Comparison of ENCODE assay signal across 7 cellular contexts in genomic region chr2:30145826-30146336, GRCh38. TPM values are rescaled to one million over a fixed set of nuclear protein-coding genes. Genes with fewer than 3 reads are reported as not detected.
DNase-seq lines count a peak whose midpoint lies in the region; ATAC-seq and TF ChIP-seq lines count a peak whose summit lies in the region.

No MANE protein-coding gene starts in this region.

- no peak overlapping the region for H3K27ac ChIP-seq in iPS-18a (ENCODE audit: low read length)

- no peaks in the 10 kb centered on the region for H3K9me3 Mint-ChIP-seq in activated T-helper 17 cell treated with anti-CD3 and anti-CD28 coated beads, Interleukin-2, amount 50 U/mL, for 72 hours
- H3K9me3 Mint-ChIP-seq in stimulated activated naive B cell treated with anti-CD40 and anti-IgM and Interleukin-4, amounts not matched to agents 10 μg/mL and 1 μg/mL and 100 μg/mL, for 72 hours: no peaks in the 10 kb centered on the region

- peak overlapping the region; percentile 99 for H3K27ac Mint-ChIP-seq in activated T-helper 17 cell treated with anti-CD3 and anti-CD28 coated beads, Interleukin-2, amount 50 U/mL, for 72 hours
- H3K27ac Mint-ChIP-seq in stimulated activated naive B cell treated with anti-CD40 and anti-IgM and Interleukin-4, amounts not matched to agents 10 μg/mL and 1 μg/mL and 100 μg/mL, for 72 hours: peak overlapping the region; percentile 97

- DNase-seq in HT-29 (ENCODE audit: low spot score) (peak; percentile 11), GM13977 (ENCODE audit: low spot score) (no peak), NCI-H1930 (lab: John Stamatoyannopoulos, UW) (no peak)
- DNase-seq in stimulated activated naive B cell treated with anti-CD40 and anti-IgM and Interleukin-4, amounts not matched to agents 10 μg/mL and 1 μg/mL and 100 μg/mL, for 72 hours: no peak

- H3K36me3 Mint-ChIP-seq in activated T-helper 17 cell treated with anti-CD3 and anti-CD28 coated beads, Interleukin-2, amount 50 U/mL, for 72 hours (ENCODE audit: low read depth): peaks cover 40% of the 10 kb centered on the region
- peaks cover 25 to 26% of the 10 kb centered on the region in 2 donors for H3K36me3 Mint-ChIP-seq in stimulated activated naive B cell treated with anti-CD40 and anti-IgM and Interleukin-4, amounts not matched to agents 10 μg/mL and 1 μg/mL and 100 μg/mL, for 72 hours

- H3K4me1 ChIP-seq in iPS-18a (ENCODE audit: control insufficient read depth, low read depth, low read length): peaks cover 29% of the 10 kb centered on the region

- H3K27me3 Mint-ChIP-seq in activated T-helper 17 cell treated with anti-CD3 and anti-CD28 coated beads, Interleukin-2, amount 50 U/mL, for 72 hours: no peaks in the 10 kb centered on the region
- no peaks in the 10 kb centered on the region for H3K27me3 Mint-ChIP-seq in stimulated activated naive B cell treated with anti-CD40 and anti-IgM and Interleukin-4, amounts not matched to agents 10 μg/mL and 1 μg/mL and 100 μg/mL, for 72 hours

- no peak for ATAC-seq in activated T-helper 17 cell treated with anti-CD3 and anti-CD28 coated beads, Interleukin-2, amount 50 U/mL, for 72 hours (replicated peaks)
- no peak for ATAC-seq in stimulated activated naive B cell treated with anti-CD40 and anti-IgM and Interleukin-4, amounts not matched to agents 10 μg/mL and 1 μg/mL and 100 μg/mL, for 72 hours (replicated peaks)
- ATAC-seq in HG03025 (IDR thresholded peaks at IDR 0.05; ENCODE audit: low FRiP score, unreplicated experiment): no peak

- in situ Hi-C loops in GM13977 (cut with MboI; ENCODE audit: low pct_unique_long_range_greater_than_20kb, low sequenced_read_pairs, unreplicated experiment): no loop called here

- H3K4me3 Mint-ChIP-seq in activated T-helper 17 cell treated with anti-CD3 and anti-CD28 coated beads, Interleukin-2, amount 50 U/mL, for 72 hours: peak overlapping the region; percentile 94
- peak overlapping the region; percentile 84 to 86 for H3K4me3 Mint-ChIP-seq in stimulated activated naive B cell treated with anti-CD40 and anti-IgM and Interleukin-4, amounts not matched to agents 10 μg/mL and 1 μg/mL and 100 μg/mL, for 72 hours

- no peaks in the 10 kb centered on the region for H3K9me3 ChIP-seq in iPS-18a (ENCODE audit: control insufficient read depth, low read depth, low read length)

- H3K36me3 ChIP-seq in iPS-18a (ENCODE audit: control insufficient read depth, low read depth, low read length): no peaks in the 10 kb centered on the region

- H3K4me1 Mint-ChIP-seq in activated T-helper 17 cell treated with anti-CD3 and anti-CD28 coated beads, Interleukin-2, amount 50 U/mL, for 72 hours: peaks cover 24% of the 10 kb centered on the region
- peaks cover 23 to 38% of the 10 kb centered on the region in 2 donors for H3K4me1 Mint-ChIP-seq in stimulated activated naive B cell treated with anti-CD40 and anti-IgM and Interleukin-4, amounts not matched to agents 10 μg/mL and 1 μg/mL and 100 μg/mL, for 72 hours

- peak overlapping the region; percentile 18 for H3K9ac ChIP-seq in iPS-18a (ENCODE audit: low read length)

- H3K4me3 ChIP-seq in iPS-18a (ENCODE audit: low read length): peak overlapping the region; percentile 58

- TF ChIP-seq CTCF in GM13977 (IDR thresholded peaks at IDR 0.05; ENCODE audit: extremely low read depth, insufficient read depth, missing control alignments): no peak

- peaks cover 11% of the 10 kb centered on the region for H3K27me3 ChIP-seq in iPS-18a (ENCODE audit: control insufficient read depth, insufficient read depth, low read length)

RNA-seq across cellular contexts. Expression of gene YPEL5, which starts 0.9 kb away (rescaled TPM):
- total RNA-seq in HT-29 (2014; rRNA removed; shearing (Covaris generic)): 13.7 and 14.8 TPM in 2 replicates
- total RNA-seq in activated T-helper 17 cell treated with anti-CD3 and anti-CD28 coated beads, Interleukin-2, amount 50 U/mL, for 72 hours: 10 to 100 TPM; 27.1 to 55.3 TPM
